Comparison of ENCODE assay signal across 19 cellular contexts in the genomic region with DNA sequence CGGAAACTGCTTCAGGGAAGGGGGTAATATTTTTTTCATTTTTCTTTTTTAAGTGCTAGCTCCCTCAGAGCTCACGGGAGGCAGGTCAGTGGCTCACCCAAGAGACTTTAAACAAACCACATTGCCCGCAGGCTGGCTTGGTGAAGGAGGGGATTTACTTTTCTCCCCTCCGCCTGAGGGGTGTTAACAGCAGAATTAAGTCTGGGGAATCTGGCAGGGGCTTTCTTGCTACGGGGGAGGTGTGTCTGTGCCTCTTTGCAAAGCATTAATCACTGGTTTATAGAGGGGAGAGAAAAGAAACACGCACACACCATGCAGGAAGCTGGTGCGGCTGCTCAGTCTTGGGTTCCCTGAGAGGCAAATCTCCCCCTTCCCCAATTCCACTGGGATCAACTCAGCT. TPM values are rescaled to one million over a fixed set of nuclear protein-coding genes. Genes with fewer than 3 reads are reported as not detected.
A peak's percentile ranks its signal among the peaks of the same experiment; 100 is the strongest.
DNase-seq lines count a peak whose midpoint lies in the region; ATAC-seq and TF ChIP-seq lines count a peak whose summit lies in the region.
"Had no signal": no experiment of that assay in that cellular context is flagged by ENCODE, and none has a peak within 500 bp of the region (broad histone marks: within the 10 kb centered on the region; RNA-seq: fewer than 3 reads in every experiment).

No MANE protein-coding gene starts in this region.

- POLR2A ChIA-PET in WTC11 (lab: Charles Lee), result no interaction called here
- POLR2A ChIA-PET in MCF 10A (lab: Yijun Ruan, JAX), result no interaction called here

- peak overlapping the region; percentile 11 for H3K4me2 ChIP-seq in trophoblast cell (ENCODE audit: low read length)

- no peak overlapping the region for H3K27ac Mint-ChIP-seq in WTC11
- H3K27ac Mint-ChIP-seq in MCF 10A (ENCODE audit: low read depth, unreplicated experiment), result no peak overlapping the region
- H3K27ac Mint-ChIP-seq: CD4-positive, CD25-positive, alpha-beta regulatory T cell had no signal

- peaks cover 26% of the 10 kb centered on the region for H3K4me1 Mint-ChIP-seq in WTC11
- H3K4me1 Mint-ChIP-seq in MCF 10A (ENCODE audit: insufficient read depth, unreplicated experiment), result no peaks in the 10 kb centered on the region
- H3K4me1 Mint-ChIP-seq: CD4-positive, CD25-positive, alpha-beta regulatory T cell had no signal

- peak overlapping the region; percentile 81 for H4K8ac ChIP-seq in trophoblast cell (ENCODE audit: low read depth, low read length)

- peaks cover 2% of the 10 kb centered on the region for H3K9me3 ChIP-seq in trophoblast cell (ENCODE audit: insufficient read depth, low read depth, low read length)

- peak overlapping the region; percentile 69 for H3K4ac ChIP-seq in trophoblast cell (ENCODE audit: low read depth, low read length)

- H4K91ac ChIP-seq in trophoblast cell (ENCODE audit: low read depth, low read length), result peak overlapping the region; percentile 82

- no CpG with 5 or more reads among the region's 7 CpGs for WGBS in trophoblast cell (ENCODE audit: extremely low coverage, insufficient coverage, insufficient read length)

- no peak for ATAC-seq in WTC11
- ATAC-seq: HCT116, HepG2 had no signal

- H3K36me3 Mint-ChIP-seq in WTC11, result peaks cover 14% of the 10 kb centered on the region
- no peaks in the 10 kb centered on the region for H3K36me3 Mint-ChIP-seq in MCF 10A (ENCODE audit: insufficient read depth, unreplicated experiment)
- H3K36me3 Mint-ChIP-seq: CD4-positive, CD25-positive, alpha-beta regulatory T cell had no signal

- peaks cover 2% of the 10 kb centered on the region for H3K79me2 ChIP-seq in trophoblast cell (ENCODE audit: control insufficient read depth, insufficient read depth, low read length, poor library complexity)

- H2BK12ac ChIP-seq in trophoblast cell (ENCODE audit: low read length), result peak overlapping the region; percentile 98

- TF ChIP-seq CTCF in GM12865 (IDR thresholded peaks at IDR 0.05; ENCODE audit: insufficient read depth, low read depth, low read length, missing control alignments), result no peak
- no peak for TF ChIP-seq CTCF in WTC11 (IDR thresholded peaks at IDR 0.05)
- no peak for TF ChIP-seq CTCF in MCF 10A (IDR thresholded peaks at IDR 0.05; ENCODE audit: unreplicated experiment)

- peak overlapping the region; percentile 87 for H2BK120ac ChIP-seq in trophoblast cell (ENCODE audit: insufficient read depth, low read length, poor library complexity)

- H3K14ac ChIP-seq in trophoblast cell (ENCODE audit: low read length), result peak overlapping the region; percentile 84

- H3K4me3 Mint-ChIP-seq in WTC11 (no peak overlapping the region), MCF 10A (ENCODE audit: unreplicated experiment) (no peak overlapping the region)

- H4K12ac ChIP-seq in trophoblast cell (ENCODE audit: low read depth, low read length), result no peak overlapping the region

- H3K23ac ChIP-seq in trophoblast cell (ENCODE audit: low read length), result no peak overlapping the region

- peak overlapping the region; percentile 84 for H2AK5ac ChIP-seq in trophoblast cell (ENCODE audit: low read length)

- H2BK5ac ChIP-seq in trophoblast cell (ENCODE audit: low read depth, low read length, poor library complexity), result peak overlapping the region; percentile 94

- no TSS peak for BruUV-seq in MCF 10A (replicated peaks; lab: Mats Ljungman, UMichigan)

- H3K36me3 ChIP-seq in trophoblast cell (ENCODE audit: control insufficient read depth in 1 of 2, insufficient read depth in 2 of 2, low read length in 2 of 2), result peaks cover 1 to 4% of the 10 kb centered on the region in 2 experiments

- no peak overlapping the region for H3K4me3 ChIP-seq in GM12865 (ENCODE audit: low read depth, low read length)
- no peak overlapping the region for H3K4me3 ChIP-seq in trophoblast cell (ENCODE audit: low read depth, low read length)

- H3K18ac ChIP-seq in trophoblast cell (ENCODE audit: low read length), result no peak overlapping the region

- CTCF ChIA-PET in WTC11 (lab: Charles Lee) (no interaction called here), MCF 10A (lab: Yijun Ruan, JAX) (no interaction called here)

- H2AFZ ChIP-seq in trophoblast cell (ENCODE audit: insufficient read depth, low read length, poor library complexity), result peak overlapping the region; percentile 25

- H3K9ac ChIP-seq in trophoblast cell (ENCODE audit: low read length), result no peak overlapping the region

- DNase-seq in GM12865 (ENCODE audit: low read depth) (peak; percentile 23), NCI-H82 (lab: John Stamatoyannopoulos, UW) (peak; percentile 89), islet precursor cell (peak; percentile 91), trophoblast cell (no peak), OCI-M1 (lab: John Stamatoyannopoulos, UW) (no peak), WTC11 (ENCODE audit: low spot score) (no peak), MCF 10A (ENCODE audit: unreplicated experiment) (no peak)
- DNase-seq: AML-193; CD4-positive, CD25-positive, alpha-beta regulatory T cell; EL; MM.1S; NCI-H1092 treated with DMSO at 0.1 percent for 48 hours; NCI-H1694; NCI-H345; NCI-H526; NK-92 treated with Interleukin-12 subunit alpha and Interleukin-12 subunit beta, amount 100 ng/mL, for 24 hours had no signal

- H3K27me3 Mint-ChIP-seq in WTC11 (ENCODE audit: low read depth), result peaks cover 51% of the 10 kb centered on the region
- H3K27me3 Mint-ChIP-seq in MCF 10A (ENCODE audit: insufficient read depth, unreplicated experiment), result peaks cover 12% of the 10 kb centered on the region

- intact Hi-C loops in MCF 10A (cut with micrococcal nuclease), result no loop called here

- H3K9me3 Mint-ChIP-seq in WTC11 (peaks cover 13% of the 10 kb centered on the region; the same call in 1 of the 2 replicates), MCF 10A (ENCODE audit: unreplicated experiment) (peaks cover 7% of the 10 kb centered on the region)

- peaks cover 41% of the 10 kb centered on the region for H3K79me1 ChIP-seq in trophoblast cell (ENCODE audit: low read length)

- peaks cover 18 to 31% of the 10 kb centered on the region in 2 experiments for H3K4me1 ChIP-seq in trophoblast cell (ENCODE audit: control insufficient read depth in 1 of 2, insufficient read depth in 2 of 2, low read length in 2 of 2)

- peak overlapping the region; percentile 86 for H3K27ac ChIP-seq in trophoblast cell (ENCODE audit: low read depth, low read length)

- no peaks in the 10 kb centered on the region for H3K27me3 ChIP-seq in trophoblast cell (ENCODE audit: insufficient read depth, low read length)

TF ChIP-seq in WTC11, 78 proteins besides CTCF, POLR2A, EP300 and RAD21 (continues in another document):
- TF ChIP-seq GTF2I (CRISPR knock-in tag; conservative IDR thresholded peaks at IDR 0.05), result no peak
- TF ChIP-seq AFF4 (CRISPR knock-in tag; IDR thresholded peaks at IDR 0.05; ENCODE audit: borderline replicate concordance), result no peak
- no peak for TF ChIP-seq IRF1 (CRISPR knock-in tag; IDR thresholded peaks at IDR 0.05)
- TF ChIP-seq, protein P1, sequence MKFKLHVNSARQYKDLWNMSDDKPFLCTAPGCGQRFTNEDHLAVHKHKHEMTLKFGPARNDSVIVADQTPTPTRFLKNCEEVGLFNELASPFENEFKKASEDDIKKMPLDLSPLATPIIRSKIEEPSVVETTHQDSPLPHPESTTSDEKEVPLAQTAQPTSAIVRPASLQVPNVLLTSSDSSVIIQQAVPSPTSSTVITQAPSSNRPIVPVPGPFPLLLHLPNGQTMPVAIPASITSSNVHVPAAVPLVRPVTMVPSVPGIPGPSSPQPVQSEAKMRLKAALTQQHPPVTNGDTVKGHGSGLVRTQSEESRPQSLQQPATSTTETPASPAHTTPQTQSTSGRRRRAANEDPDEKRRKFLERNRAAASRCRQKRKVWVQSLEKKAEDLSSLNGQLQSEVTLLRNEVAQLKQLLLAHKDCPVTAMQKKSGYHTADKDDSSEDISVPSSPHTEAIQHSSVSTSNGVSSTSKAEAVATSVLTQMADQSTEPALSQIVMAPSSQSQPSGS (CRISPR knock-in tag; IDR thresholded peaks at IDR 0.05; ENCODE audit: borderline replicate concordance, low read depth), result no peak
- TF ChIP-seq MAX (CRISPR knock-in tag; IDR thresholded peaks at IDR 0.05), result no peak
- TF ChIP-seq MYBL2 (CRISPR knock-in tag; IDR thresholded peaks at IDR 0.05), result no peak
- no peak for TF ChIP-seq NR2C2 (CRISPR knock-in tag; IDR thresholded peaks at IDR 0.05)
- no peak for TF ChIP-seq EMX1 (CRISPR knock-in tag; IDR thresholded peaks at IDR 0.05)

RNA-seq across cellular contexts. Expression of gene TBX3, which starts 26.2 kb away (rescaled TPM):
- 292 and 302 TPM in 2 replicates for polyA plus RNA-seq in trophoblast cell (2013)
- total RNA-seq in WTC11 (2021) (0.89 to 2.2 TPM (median 0.92 TPM) in 3 replicates), MCF 10A (2022) (6.6 and 8.0 TPM in 2 replicates)
- total RNA-seq: CD4-positive, CD25-positive, alpha-beta regulatory T cell; OCI-LY7 had no signal
- polyA plus RNA-seq: CD4-positive, CD25-positive, alpha-beta regulatory T cell had no signal

Comparison
In these comparisons a context has a peak if more than half of its experiments do, and no peak if none do; other contexts are left out.
1. DNase-seq: peak in GM12865 (single experiment), NCI-H82 (single experiment) and islet precursor cell (single experiment); none in trophoblast cell (0 of 2), OCI-M1 (single experiment), WTC11 (single experiment) and MCF 10A (single experiment).